In the genomic region with DNA sequence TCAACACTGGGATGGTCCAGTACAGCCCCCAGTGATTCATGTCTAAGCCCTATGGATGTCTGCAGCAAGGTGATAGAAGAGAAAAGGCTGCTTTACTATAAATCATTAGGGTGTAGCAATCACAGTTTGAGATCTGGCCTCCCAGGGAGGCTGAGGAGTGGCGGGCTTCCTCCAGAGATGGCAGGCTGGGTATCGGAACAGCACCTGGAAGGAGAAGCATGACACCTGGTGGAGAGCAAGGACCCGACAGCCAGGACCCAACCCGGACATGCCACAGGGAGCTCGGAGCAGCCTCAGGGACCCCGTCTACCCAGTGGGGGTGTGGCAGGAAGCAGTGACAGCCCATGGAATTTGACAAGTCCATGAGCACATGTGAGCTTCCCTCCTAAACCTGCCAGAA, we compare ENCODE assay signal across 8 cellular contexts.
DNase-seq lines count a peak whose midpoint lies in the region; ATAC-seq and TF ChIP-seq lines count a peak whose summit lies in the region.

No MANE protein-coding gene starts in this region.

- DNase-seq in DMS 273 (lab: John Stamatoyannopoulos, UW; ENCODE audit: unreplicated experiment) (peak; percentile 25), DMS 273 treated with DMSO at 0.1 percent for 48 hours (lab: John Stamatoyannopoulos, UW) (no peak), NCI-H1930 (lab: John Stamatoyannopoulos, UW) (peak; percentile 4 to 39), dermis microvascular lymphatic vessel endothelial cell (ENCODE audit: low read depth in 2 of 2) (peak; percentile 47 to 64)

- no peaks in the 10 kb centered on the region for H3K36me3 ChIP-seq in parathyroid adenoma (ENCODE audit: control insufficient read depth, insufficient read depth, low read length)

- no peak overlapping the region for H3K4me2 ChIP-seq in parathyroid adenoma (ENCODE audit: low read length)

- H2AFZ ChIP-seq in parathyroid adenoma = no peak overlapping the region

- no peak overlapping the region for H3K9ac ChIP-seq in parathyroid adenoma

- TF ChIP-seq CTCF in parathyroid adenoma (IDR thresholded peaks at IDR 0.05) = peak; percentile 63

- H3K27me3 ChIP-seq in parathyroid adenoma (ENCODE audit: control insufficient read depth, insufficient read depth, low read length) = no peaks in the 10 kb centered on the region

- H3K9me3 ChIP-seq in parathyroid adenoma (ENCODE audit: control insufficient read depth, low read length) = no peaks in the 10 kb centered on the region

- H3K4me1 ChIP-seq in parathyroid adenoma = no peaks in the 10 kb centered on the region

- no peak overlapping the region for H3K4me3 ChIP-seq in parathyroid adenoma (ENCODE audit: low read depth, low read length)

- no peak for ATAC-seq in HG03139 (IDR thresholded peaks at IDR 0.05; ENCODE audit: unreplicated experiment)
- no peak for ATAC-seq in GM19395 (IDR thresholded peaks at IDR 0.05; ENCODE audit: unreplicated experiment)
- ATAC-seq in GM19452 (IDR thresholded peaks at IDR 0.05; ENCODE audit: unreplicated experiment) = no peak

- H3K27ac ChIP-seq in parathyroid adenoma = no peak overlapping the region

- no peaks in the 10 kb centered on the region for H3K79me2 ChIP-seq in parathyroid adenoma
